ENCODE assay signal across 1 cellular context in genomic region chr19:48638831-48639381, GRCh38.
TF ChIP-seq lines count a peak whose summit lies in the region.

No MANE protein-coding gene starts in this region.

TF ChIP-seq in K562, 482 proteins besides CTCF, POLR2A, EP300 and RAD21 (continued from another document and continues in another):
- TF ChIP-seq CBX8 (IDR thresholded peaks at IDR 0.05; ENCODE audit: borderline replicate concordance, extremely low read depth, low read depth, low read length, poor library complexity, severe bottlenecking) (no peak), ARID4B (CRISPR knock-in tag; IDR thresholded peaks at IDR 0.05) (0 out of 2 replicates have a peak, but pooled peaks have one; percentile 61), SMARCA4 (IDR thresholded peaks at IDR 0.05) (0 out of 2 replicates have a peak, but pooled peaks have one; percentile 1), PTTG1 (tag; IDR thresholded peaks at IDR 0.05; ENCODE audit: low read depth) (no peak), TAL1 (IDR thresholded peaks at IDR 0.05) (no peak), ZBTB43 (CRISPR knock-in tag; IDR thresholded peaks at IDR 0.05) (no peak), ZNF512 (tag; IDR thresholded peaks at IDR 0.05) (0 out of 2 replicates have a peak, but pooled peaks have one; percentile 5), SRSF7 (optimal IDR thresholded peaks at IDR 0.05; ENCODE audit: low read depth, low read length) (no peak), MEF2D (tag; conservative IDR thresholded peaks at IDR 0.05; ENCODE audit: low read depth) (no peak), MAX (CRISPR knock-in tag; IDR thresholded peaks at IDR 0.05) (peak; percentile 60; the same call in 1 of the 2 replicates), ZEB2 (IDR thresholded peaks at IDR 0.05) (0 out of 2 replicates have a peak, but pooled peaks have one; percentile 50), KDM1A (IDR thresholded peaks at IDR 0.05) (no peak), MTA1 (IDR thresholded peaks at IDR 0.05; ENCODE audit: borderline replicate concordance) (peak; percentile 3; the same call in 1 of the 2 replicates), FOXM1 (IDR thresholded peaks at IDR 0.05; ENCODE audit: low read depth) (no peak), FOXM1 (CRISPR knock-in tag; IDR thresholded peaks at IDR 0.05; ENCODE audit: low read depth) (0 out of 2 replicates have a peak, but pooled peaks have one; percentile 28), MYC (IDR thresholded peaks at IDR 0.05; ENCODE audit: low read depth, low read length) (no peak), MYC (CRISPR knock-in tag; IDR thresholded peaks at IDR 0.05; ENCODE audit: borderline replicate concordance, low read depth) (peak; percentile 60; the same call in 1 of the 2 replicates), ETV6 (IDR thresholded peaks at IDR 0.05; ENCODE audit: borderline replicate concordance in 1 of 2, low read depth in 2 of 2, low read length in 1 of 2) (no peak), ETV6 (CRISPR knock-in tag; IDR thresholded peaks at IDR 0.05; ENCODE audit: borderline replicate concordance) (no peak), U2AF1 (optimal IDR thresholded peaks at IDR 0.05; ENCODE audit: low read depth, low read length) (no peak), ZBTB7A (IDR thresholded peaks at IDR 0.05; ENCODE audit: borderline replicate concordance, control insufficient read depth, low read depth, low read length) (peak; percentile 87; the same call in 1 of the 2 replicates), RERE (CRISPR knock-in tag; IDR thresholded peaks at IDR 0.05; ENCODE audit: borderline replicate concordance) (no peak), GATAD2A (IDR thresholded peaks at IDR 0.05) (no peak), PATZ1 (CRISPR knock-in tag; IDR thresholded peaks at IDR 0.05; ENCODE audit: borderline replicate concordance) (no peak), ZNF277 (CRISPR knock-in tag; IDR thresholded peaks at IDR 0.05; ENCODE audit: borderline replicate concordance) (no peak), SP2 (IDR thresholded peaks at IDR 0.05; ENCODE audit: extremely low read depth, low read depth, low read length, poor library complexity, severe bottlenecking) (no peak), LEF1 (IDR thresholded peaks at IDR 0.05) (0 out of 2 replicates have a peak, but pooled peaks have one; percentile 5), ZBTB9 (CRISPR knock-in tag; IDR thresholded peaks at IDR 0.05) (no peak), TFAP4 (CRISPR knock-in tag; IDR thresholded peaks at IDR 0.05; ENCODE audit: borderline replicate concordance) (no peak), TAF9B (IDR thresholded peaks at IDR 0.05; ENCODE audit: partially characterized antibody) (no peak), CCNT2 (IDR thresholded peaks at IDR 0.05; ENCODE audit: borderline replicate concordance, extremely low read depth, insufficient read length, low read depth, low read length) (peak; percentile 32), ZNF280A (IDR thresholded peaks at IDR 0.05; ENCODE audit: low read depth, partially characterized antibody) (no peak), NR2F6 (CRISPR knock-in tag; IDR thresholded peaks at IDR 0.05) (no peak), IRF1 (CRISPR knock-in tag; IDR thresholded peaks at IDR 0.05; ENCODE audit: borderline replicate concordance) (no peak)
